ENCODE assay signal across 8 cellular contexts in genomic region chr12:111434680-111435338, GRCh38. TPM values are rescaled to one million over a fixed set of nuclear protein-coding genes. Genes with fewer than 3 reads are reported as not detected.
A peak's percentile ranks its signal among the peaks of the same experiment; 100 is the strongest.
DNase-seq lines count a peak whose midpoint lies in the region; ATAC-seq, FAIRE-seq and TF ChIP-seq lines count a peak whose summit lies in the region.

No MANE protein-coding gene starts in this region.

- H3K9me3 ChIP-seq in pancreas (no peaks in the 10 kb centered on the region), transverse colon (no peaks in the 10 kb centered on the region)

- intact Hi-C loops in pancreas (cut with DNase I) (no loop called here), transverse colon (cut with DNase I; ENCODE audit: low total_unique reads) (no loop called here), posterior vena cava (cut with DNase I) (no loop called here)

- in situ Hi-C loops in transverse colon (cut with MboI; ENCODE audit: low pct_ligation_motif_present in 1 of 4, low pct_unique_long_range_greater_than_20kb in 1 of 4, low sequenced_read_pairs in 3 of 4): no loop called here

- ATAC-seq in GM21825 (IDR thresholded peaks at IDR 0.05; ENCODE audit: unreplicated experiment): peak; percentile 51
- peak; percentile 61 to 79 (median 68) for ATAC-seq in pancreas

- H3K27ac ChIP-seq in pancreas (peak overlapping the region; percentile 39 to 72 (median 52)), transverse colon (peak overlapping the region; percentile 76 to 85 (median 80))

- TF ChIP-seq CTCF in pancreas (IDR thresholded peaks at IDR 0.05): no peak
- TF ChIP-seq CTCF in transverse colon (IDR thresholded peaks at IDR 0.05): no peak

- H3K4me1 ChIP-seq in pancreas: peaks cover 18 to 42% (median 29%) of the 10 kb centered on the region in 3 donors
- peaks cover 62 to 94% (median 67%) of the 10 kb centered on the region in 4 donors for H3K4me1 ChIP-seq in transverse colon

- H3K4me3 ChIP-seq in pancreas (peak overlapping the region in 1 of 4 donors; percentile 9), transverse colon (peak overlapping the region in 2 of 4 donors; percentile 3 to 13)

- no peaks in the 10 kb centered on the region for H3K27me3 ChIP-seq in pancreas
- no peaks in the 10 kb centered on the region for H3K27me3 ChIP-seq in transverse colon

- no peak for TF ChIP-seq POLR2A in erythroblast (IDR thresholded peaks at IDR 0.05; ENCODE audit: low read length)
- TF ChIP-seq POLR2A in transverse colon (IDR thresholded peaks at IDR 0.05): peak; percentile 52

- no peaks in the 10 kb centered on the region for H3K36me3 ChIP-seq in pancreas
- H3K36me3 ChIP-seq in transverse colon: no peaks in the 10 kb centered on the region

- no peak for TF ChIP-seq EP300 in transverse colon (IDR thresholded peaks at IDR 0.05; ENCODE audit: low read depth)

- no peak for FAIRE-seq in pancreas (lab: Jason Lieb, UNC)

- DNase-seq in EH (ENCODE audit: low read depth): peak; percentile 69
- DNase-seq in NCI-H2029 (lab: John Stamatoyannopoulos, UW): peak; percentile 83
- DNase-seq in activated CD8-positive, alpha-beta memory T cell treated with anti-CD3 and anti-CD28 coated beads, Interleukin-2, amount 50 U/mL, for 48 hours: peak; percentile 88
- peak; percentile 29 to 56 for DNase-seq in erythroblast (lab: John Stamatoyannopoulos, UW)
- peak in 4 of 6 donors; percentile 61 to 80 (median 70) for DNase-seq in pancreas
- peak; percentile 74 for DNase-seq in transverse colon
- no peak for DNase-seq in posterior vena cava (ENCODE audit: low spot score)

- 32 to 39% methylated on average over 15 to 18 of the region's 18 CpGs for WGBS in pancreas, 2 donors
- WGBS in transverse colon (ENCODE audit: low coverage in 1 of 2), 2 donors: 22 to 23% methylated on average over 5 to 18 of the region's 18 CpGs

RNA-seq across cellular contexts. Expression of gene SH2B3, which starts 29.1 kb away (rescaled TPM):
- total RNA-seq in pancreas: 10 to 100 TPM in 3 of 6 donors, 1 to 10 TPM in 3; 5.4 to 15.0 (median 9.3) TPM
- 1 to 10 TPM; 2.8 to 4.1 TPM for polyA plus RNA-seq in pancreas
- total RNA-seq in transverse colon: 10 to 100 TPM; 22.3 to 99.1 (median 43.6) TPM
- total RNA-seq in posterior vena cava: 10 to 100 TPM; 31.9 to 32.4 TPM
